Comparison of ENCODE assay signal across 1 cellular context in genomic region chr7:125173571-125173970, GRCh38.
TF ChIP-seq lines count a peak whose summit lies in the region.

No MANE protein-coding gene starts in this region.

TF ChIP-seq in K562, 482 proteins besides CTCF, POLR2A, EP300 and RAD21 (continued from another document):
- TF ChIP-seq MAFK (IDR thresholded peaks at IDR 0.05; ENCODE audit: low read length) (peak; percentile 41; the same call in 1 of the 2 replicates), ZNF212 (CRISPR knock-in tag; IDR thresholded peaks at IDR 0.05) (no peak), BCOR (IDR thresholded peaks at IDR 0.05) (no peak), ATF3 (IDR thresholded peaks at IDR 0.05) (peak; percentile 25; the same call in 1 of the 2 replicates), ATF3 (CRISPR knock-in tag; conservative IDR thresholded peaks at IDR 0.05) (no peak), C11orf30 (IDR thresholded peaks at IDR 0.05; ENCODE audit: low read depth) (peak; percentile 80), MAFF (IDR thresholded peaks at IDR 0.05; ENCODE audit: low read length) (peak; percentile 24; the same call in 1 of the 2 replicates), PKNOX1 (IDR thresholded peaks at IDR 0.05) (no peak), ATF4 (CRISPR knock-in tag; IDR thresholded peaks at IDR 0.05) (0 out of 2 replicates have a peak, but pooled peaks have one; percentile 36), NFE2 (IDR thresholded peaks at IDR 0.05; ENCODE audit: low read depth) (peak; percentile 65), ZNF316 (IDR thresholded peaks at IDR 0.05) (peak; percentile 83), GTF3C2 (IDR thresholded peaks at IDR 0.05; ENCODE audit: borderline replicate concordance, extremely low read depth, insufficient read length) (no peak), NFE2L1 (tag; IDR thresholded peaks at IDR 0.05; ENCODE audit: borderline replicate concordance, low read depth) (0 out of 2 replicates have a peak, but pooled peaks have one; percentile 26), ZHX1 (conservative IDR thresholded peaks at IDR 0.05; ENCODE audit: low read length) (no peak), MTA1 (IDR thresholded peaks at IDR 0.05; ENCODE audit: borderline replicate concordance) (no peak), NFIC (IDR thresholded peaks at IDR 0.05) (no peak), KAT7 (CRISPR knock-in tag; IDR thresholded peaks at IDR 0.05; ENCODE audit: borderline replicate concordance) (no peak), MAFG (tag; conservative IDR thresholded peaks at IDR 0.05) (peak; percentile 81), ZNF668 (CRISPR knock-in tag; IDR thresholded peaks at IDR 0.05) (no peak)
TF ChIP-seq in K562: peak in this region for 9.
